8 cellular contexts compared by ENCODE assay signal in genomic region chr2:177296047-177296446, GRCh38. TPM values are rescaled to one million over a fixed set of nuclear protein-coding genes. Genes with fewer than 3 reads are reported as not detected.
A peak's percentile ranks its signal among the peaks of the same experiment; 100 is the strongest.
DNase-seq lines count a peak whose midpoint lies in the region; ATAC-seq and TF ChIP-seq lines count a peak whose summit lies in the region.

No MANE protein-coding gene starts in this region.

- H3K9me3 ChIP-seq in mucosa of descending colon, result no peaks in the 10 kb centered on the region

- intact Hi-C loops in mucosa of descending colon (cut with DNase I, micrococcal nuclease), result no loop called here

- ATAC-seq in mucosa of descending colon (peak; percentile 50), HG03095 (IDR thresholded peaks at IDR 0.05; ENCODE audit: unreplicated experiment) (no peak)

- no peaks in the 10 kb centered on the region for H3K27me3 ChIP-seq in H7 (ENCODE audit: control insufficient read depth, insufficient read depth, low read length)

- DNase-seq in NCI-H2227 (lab: John Stamatoyannopoulos, UW; ENCODE audit: unreplicated experiment) (peak; percentile 18), NCI-H2227 treated with DMSO at 0.1 percent for 48 hours (lab: John Stamatoyannopoulos, UW) (no peak), MV-4-11 (lab: John Stamatoyannopoulos, UW) (peak; percentile 56), cerebellar cortex (ENCODE audit: low spot score) (peak; percentile 38), mucosa of descending colon (no peak), H7 (no peak), GOT3 (lab: John Stamatoyannopoulos, UW) (no peak)

- TF ChIP-seq CTCF in mucosa of descending colon (IDR thresholded peaks at IDR 0.05), result no peak

- H3K4me1 ChIP-seq in mucosa of descending colon (ENCODE audit: low read depth), result no peaks in the 10 kb centered on the region

- H3K36me3 ChIP-seq in mucosa of descending colon (ENCODE audit: low read depth) (no peaks in the 10 kb centered on the region), H7 (replicated peaks; ENCODE audit: control insufficient read depth, insufficient read depth, low read length) (no peaks in the 10 kb centered on the region)

- H3K4me3 ChIP-seq in mucosa of descending colon, result no peak overlapping the region
- H3K4me3 ChIP-seq in H7 (ENCODE audit: insufficient read depth, low read depth, low read length), result no peak overlapping the region

RNA-seq across cellular contexts. Expression of gene NFE2L2, which starts 31.5 kb away (rescaled TPM):
- 100 to 1,000 TPM in 1 of 3 donors, 10 to 100 TPM in 2; 84.3 to 105 (median 99.1) TPM for total RNA-seq in mucosa of descending colon
- total RNA-seq in H7 (2014; rRNA removed; shearing (Covaris generic)), result 19.2 and 23.6 TPM in 2 replicates

Comparison
In these comparisons a context has a peak if more than half of its experiments do, and no peak if none do; other contexts are left out.
1. DNase-seq: peak in NCI-H2227 (single experiment), MV-4-11 (single experiment) and cerebellar cortex (single experiment); none in NCI-H2227 treated with DMSO at 0.1 percent for 48 hours (single experiment), mucosa of descending colon (0 of 3), H7 (single experiment) and GOT3 (single experiment).